In the genomic region with DNA sequence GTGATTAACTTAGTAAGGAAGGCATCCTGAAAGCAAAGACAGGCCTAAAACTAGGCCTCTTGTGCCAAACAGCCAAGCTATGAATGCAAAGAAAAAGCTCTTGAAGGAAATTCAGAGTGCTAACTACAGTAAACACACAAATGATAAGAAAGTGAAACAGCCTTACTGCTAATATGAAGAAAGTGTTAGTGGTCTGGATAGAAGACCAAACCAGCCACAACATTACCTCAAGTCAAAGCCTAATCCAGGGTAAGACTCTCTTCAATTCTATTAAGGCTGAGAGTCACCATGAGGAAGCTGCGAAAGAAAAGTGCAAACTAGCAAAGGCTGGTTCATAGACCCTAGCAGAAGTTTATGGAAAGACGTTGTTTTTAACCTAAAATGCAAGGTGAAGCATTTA, we compare ENCODE assay signal across 19 cellular contexts.
A peak's percentile ranks its signal among the peaks of the same experiment; 100 is the strongest.
DNase-seq lines count a peak whose midpoint lies in the region; ATAC-seq and TF ChIP-seq lines count a peak whose summit lies in the region.
"Had no signal": no experiment of that assay in that cellular context is flagged by ENCODE, and none has a peak within 500 bp of the region (broad histone marks: within the 10 kb centered on the region; RNA-seq: fewer than 3 reads in every experiment).

No MANE protein-coding gene starts in this region.

- WGBS in heart right ventricle, 2 donors, result 96 to 98% methylated on average over 2 of the region's 2 CpGs

- POLR2A ChIA-PET in activated CD4-positive, alpha-beta memory T cell treated with anti-CD3 and anti-CD28 coated beads for 36 hours (lab: Charles Lee), result no interaction called here

- no peak overlapping the region for H3K9ac ChIP-seq in Karpas-422 (ENCODE audit: low read length)

- no peaks in the 10 kb centered on the region for H3K9me3 ChIP-seq in heart right ventricle
- H3K9me3 ChIP-seq in Karpas-422 (ENCODE audit: low read length), result no peaks in the 10 kb centered on the region
- H3K9me3 ChIP-seq: upper lobe of left lung had no signal

- peaks cover 0 to 49% (median 0%) of the 10 kb centered on the region in 9 donors for H3K36me3 ChIP-seq in heart right ventricle
- peaks cover 13% of the 10 kb centered on the region for H3K36me3 ChIP-seq in Karpas-422 (ENCODE audit: insufficient read depth, low read length)

- peaks cover 46% of the 10 kb centered on the region for H3K79me2 ChIP-seq in Karpas-422 (ENCODE audit: low read length)

- TF ChIP-seq CTCF in natural killer cell (IDR thresholded peaks at IDR 0.05) (no peak), heart right ventricle (IDR thresholded peaks at IDR 0.05) (no peak)

- H3K4me1 Mint-ChIP-seq in natural killer cell, result peaks cover 16 to 17% of the 10 kb centered on the region in 2 donors
- H3K4me1 Mint-ChIP-seq in natural killer cell treated with Interleukin-12 subunit alpha and Interleukin-12 subunit beta and Interleukin-15 and Interleukin-18, amount 100 ng/mL, for 72 hours (ENCODE audit: low read depth in 2 of 2), result peaks cover 13 to 15% of the 10 kb centered on the region in 2 donors
- no peaks in the 10 kb centered on the region for H3K4me1 Mint-ChIP-seq in activated CD4-positive, alpha-beta memory T cell treated with anti-CD3 and anti-CD28 coated beads for 36 hours (ENCODE audit: low read depth)

- H3K4me2 ChIP-seq in Karpas-422 (ENCODE audit: low read depth, low read length, poor library complexity, severe bottlenecking), result no peak overlapping the region

- H3K27ac ChIP-seq in heart right ventricle (no peak overlapping the region), Karpas-422 (ENCODE audit: low read length) (no peak overlapping the region)
- H3K27ac ChIP-seq: foreskin keratinocyte, upper lobe of left lung had no signal

- intact Hi-C loops in natural killer cell (cut with micrococcal nuclease) (no loop called here), heart right ventricle (cut with DNase I) (no loop called here)
- intact Hi-C loops in activated CD4-positive, alpha-beta memory T cell treated with anti-CD3 and anti-CD28 coated beads for 36 hours (cut with micrococcal nuclease), result no loop called here

- H3K4me3 ChIP-seq in heart right ventricle (no peak overlapping the region), Karpas-422 (ENCODE audit: low read length) (no peak overlapping the region)
- H3K4me3 ChIP-seq: upper lobe of left lung had no signal

- H3K27me3 Mint-ChIP-seq in natural killer cell (ENCODE audit: low read depth in 2 of 2), result peaks cover 0 to 2% of the 10 kb centered on the region in 2 donors
- peaks cover 0 to 2% of the 10 kb centered on the region in 2 donors for H3K27me3 Mint-ChIP-seq in natural killer cell treated with Interleukin-12 subunit alpha and Interleukin-12 subunit beta and Interleukin-15 and Interleukin-18, amount 100 ng/mL, for 72 hours
- no peaks in the 10 kb centered on the region for H3K27me3 Mint-ChIP-seq in activated CD4-positive, alpha-beta memory T cell treated with anti-CD3 and anti-CD28 coated beads for 36 hours
- H3K27me3 Mint-ChIP-seq: CD4-positive, alpha-beta T cell had no signal

- H3K27ac Mint-ChIP-seq in natural killer cell, result peak overlapping the region; percentile 36 to 56
- H3K27ac Mint-ChIP-seq in natural killer cell treated with Interleukin-12 subunit alpha and Interleukin-12 subunit beta and Interleukin-15 and Interleukin-18, amount 100 ng/mL, for 72 hours, result no peak overlapping the region
- H3K27ac Mint-ChIP-seq in activated CD4-positive, alpha-beta memory T cell treated with anti-CD3 and anti-CD28 coated beads for 36 hours, result no peak overlapping the region
- H3K27ac Mint-ChIP-seq: CD4-positive, alpha-beta T cell had no signal

- no peaks in the 10 kb centered on the region for H3K9me3 Mint-ChIP-seq in natural killer cell
- no peaks in the 10 kb centered on the region for H3K9me3 Mint-ChIP-seq in natural killer cell treated with Interleukin-12 subunit alpha and Interleukin-12 subunit beta and Interleukin-15 and Interleukin-18, amount 100 ng/mL, for 72 hours
- no peaks in the 10 kb centered on the region for H3K9me3 Mint-ChIP-seq in activated CD4-positive, alpha-beta memory T cell treated with anti-CD3 and anti-CD28 coated beads for 36 hours
- H3K9me3 Mint-ChIP-seq: CD4-positive, alpha-beta T cell had no signal

- DNase-seq in natural killer cell, result no peak
- DNase-seq in natural killer cell treated with Interleukin-12 subunit alpha and Interleukin-12 subunit beta and Interleukin-15 and Interleukin-18, amount 100 ng/mL, for 72 hours (ENCODE audit: low spot score), result no peak
- DNase-seq in heart right ventricle, result no peak
- DNase-seq in Karpas-422, result no peak
- no peak for DNase-seq in activated CD4-positive, alpha-beta memory T cell treated with anti-CD3 and anti-CD28 coated beads for 36 hours
- DNase-seq in GM03348 (ENCODE audit: low spot score), result no peak
- DNase-seq: activated CD4-positive, CD25-positive, alpha-beta regulatory T cell treated with anti-CD3 and anti-CD28 coated beads, Interleukin-2, amount 50 U/mL, for 72 hours; CD4-positive, alpha-beta T cell; central memory CD4-positive, alpha-beta T cell; EL; foreskin keratinocyte; mammary epithelial cell; NCI-H2107; stimulated activated CD4-positive, alpha-beta T cell treated with anti-CD3 and anti-CD28 coated beads, Interleukin-4, amount 100 ng/mL, for 4 hours; T-helper 1 cell; upper lobe of left lung had no signal

- H4K20me1 ChIP-seq in Karpas-422 (ENCODE audit: insufficient read depth, low read depth, low read length), result no peaks in the 10 kb centered on the region

- no peaks in the 10 kb centered on the region for H3K27me3 ChIP-seq in heart right ventricle
- H3K27me3 ChIP-seq in Karpas-422 (ENCODE audit: low read length), result no peaks in the 10 kb centered on the region
- H3K27me3 ChIP-seq: foreskin keratinocyte, upper lobe of left lung had no signal

- no peaks in the 10 kb centered on the region for H3K9me2 ChIP-seq in Karpas-422 (replicated peaks; ENCODE audit: insufficient read depth, low read length)

- CTCF ChIA-PET in activated CD4-positive, alpha-beta memory T cell treated with anti-CD3 and anti-CD28 coated beads for 36 hours (lab: Charles Lee), result interaction anchor here (0.8 kb wide), 1 partner anchor 14 kb away, joined by 3 read pairs; no protein-coding TSS in a partner anchor

- H2AFZ ChIP-seq in Karpas-422 (ENCODE audit: low read length), result no peak overlapping the region

- no peaks in the 10 kb centered on the region for H3K4me1 ChIP-seq in heart right ventricle
- no peaks in the 10 kb centered on the region for H3K4me1 ChIP-seq in Karpas-422 (ENCODE audit: low read length)
- H3K4me1 ChIP-seq: foreskin keratinocyte, upper lobe of left lung had no signal

- peaks cover 6% of the 10 kb centered on the region for H3K36me3 Mint-ChIP-seq in natural killer cell
- peaks cover 6% of the 10 kb centered on the region for H3K36me3 Mint-ChIP-seq in natural killer cell treated with Interleukin-12 subunit alpha and Interleukin-12 subunit beta and Interleukin-15 and Interleukin-18, amount 100 ng/mL, for 72 hours
- H3K36me3 Mint-ChIP-seq in activated CD4-positive, alpha-beta memory T cell treated with anti-CD3 and anti-CD28 coated beads for 36 hours, result peaks cover 5% of the 10 kb centered on the region

- H3K4me3 Mint-ChIP-seq in natural killer cell, result no peak overlapping the region
- H3K4me3 Mint-ChIP-seq in natural killer cell treated with Interleukin-12 subunit alpha and Interleukin-12 subunit beta and Interleukin-15 and Interleukin-18, amount 100 ng/mL, for 72 hours, result no peak overlapping the region
- H3K4me3 Mint-ChIP-seq in activated CD4-positive, alpha-beta memory T cell treated with anti-CD3 and anti-CD28 coated beads for 36 hours, result no peak overlapping the region
- H3K4me3 Mint-ChIP-seq: CD4-positive, alpha-beta T cell had no signal

- peak in 2 of 3 donors; percentile 40 to 55 for ATAC-seq in natural killer cell
- ATAC-seq in natural killer cell treated with Interleukin-12 subunit alpha and Interleukin-12 subunit beta and Interleukin-15 and Interleukin-18, amount 100 ng/mL, for 72 hours, result no peak
- ATAC-seq in GM21723 (IDR thresholded peaks at IDR 0.05; ENCODE audit: unreplicated experiment), result peak; percentile 62
- ATAC-seq in HG03159 (IDR thresholded peaks at IDR 0.05; ENCODE audit: unreplicated experiment), result peak; percentile 71
- no peak for ATAC-seq in heart right ventricle
- ATAC-seq: foreskin keratinocyte, HepG2 had no signal

Comparison
In these comparisons a context has a peak if more than half of its experiments do, and no peak if none do; other contexts are left out.
1. ATAC-seq: peak in natural killer cell (2 of 3), GM21723 (single experiment) and HG03159 (single experiment); none in natural killer cell treated with Interleukin-12 subunit alpha and Interleukin-12 subunit beta and Interleukin-15 and Interleukin-18, amount 100 ng/mL, for 72 hours (0 of 2) and heart right ventricle (0 of 8).
2. H3K27ac Mint-ChIP-seq: peak in natural killer cell (2 of 2); none in natural killer cell treated with Interleukin-12 subunit alpha and Interleukin-12 subunit beta and Interleukin-15 and Interleukin-18, amount 100 ng/mL, for 72 hours (0 of 2) and activated CD4-positive, alpha-beta memory T cell treated with anti-CD3 and anti-CD28 coated beads for 36 hours (single experiment).